Comparison of ENCODE assay signal across 1 cellular context in the genomic region with DNA sequence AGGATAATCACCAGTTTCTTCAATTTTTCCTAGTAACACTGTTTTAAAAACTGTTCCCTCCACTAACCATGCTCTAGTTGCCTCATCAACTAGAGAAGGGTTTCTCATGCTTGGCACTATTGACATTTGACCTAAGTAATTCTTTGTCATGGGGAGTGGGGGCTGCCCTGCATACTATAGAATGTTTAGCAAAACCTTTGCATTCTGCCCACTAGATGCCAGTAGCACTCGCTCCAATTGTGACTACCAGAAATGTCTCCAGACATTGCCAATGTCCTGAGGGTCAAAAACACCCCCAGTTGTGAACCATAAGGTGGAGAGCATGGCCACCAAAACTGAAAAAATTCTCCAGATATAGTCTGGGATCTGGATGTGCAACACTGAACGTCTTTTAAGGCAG.
TF ChIP-seq lines count a peak whose summit lies in the region.

No MANE protein-coding gene starts in this region.

TF ChIP-seq in H1, 55 proteins besides CTCF, POLR2A, EP300 and RAD21:
- TF ChIP-seq EGR1 (IDR thresholded peaks at IDR 0.05; ENCODE audit: borderline replicate concordance, low read depth, low read length) (no peak), RNF2 (IDR thresholded peaks at IDR 0.05; ENCODE audit: borderline replicate concordance, low read depth, low read length, missing control alignments, poor library complexity, severe bottlenecking) (no peak), SIX5 (IDR thresholded peaks at IDR 0.05; ENCODE audit: low read depth, low read length) (no peak), CBX8 (IDR thresholded peaks at IDR 0.05; ENCODE audit: borderline replicate concordance, low read depth, low read length) (no peak), TEAD4 (IDR thresholded peaks at IDR 0.05; ENCODE audit: low read depth, low read length) (peak; percentile 79)
TF ChIP-seq in H1: peak in this region for 1.
